9 cellular contexts compared by ENCODE assay signal in the genomic region with DNA sequence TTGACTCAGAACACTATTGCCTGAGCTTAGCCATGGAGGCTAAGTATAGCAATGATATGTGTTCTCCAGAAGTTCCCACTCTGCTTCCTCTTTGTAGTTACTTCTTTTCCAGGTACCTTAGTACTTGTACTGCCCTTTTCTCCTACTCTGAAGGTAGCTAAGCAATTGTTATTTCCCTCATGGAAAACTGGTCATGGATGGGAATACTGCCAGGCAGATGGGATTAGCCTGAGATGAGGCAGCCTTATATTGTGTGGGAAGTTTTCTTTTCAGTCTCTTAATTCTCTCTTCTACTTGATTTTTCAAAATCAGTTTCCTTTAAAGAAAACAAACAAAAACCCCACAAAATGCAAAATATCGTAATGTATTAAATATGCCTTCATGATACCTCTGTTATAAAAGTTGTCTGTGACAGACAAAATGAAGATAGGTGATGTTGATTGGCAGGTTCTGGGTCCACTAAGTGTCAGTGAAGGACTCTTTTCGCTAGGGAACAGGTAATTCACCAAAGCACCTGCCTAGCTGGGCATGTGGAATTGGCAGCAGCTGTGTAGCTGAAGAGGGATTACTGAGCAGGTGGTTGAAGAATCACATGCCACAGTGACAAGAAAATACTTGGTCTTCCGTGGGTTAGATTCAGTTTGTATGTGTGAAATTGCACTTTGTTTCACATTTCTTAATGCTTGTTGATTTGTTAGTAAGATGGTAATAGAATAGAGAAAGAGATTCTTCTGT. TPM values are rescaled to one million over a fixed set of nuclear protein-coding genes. Genes with fewer than 3 reads are reported as not detected.
A peak's percentile ranks its signal among the peaks of the same experiment; 100 is the strongest.
DNase-seq lines count a peak whose midpoint lies in the region; ATAC-seq, FAIRE-seq and TF ChIP-seq lines count a peak whose summit lies in the region.
"Had no signal": no experiment of that assay in that cellular context is flagged by ENCODE, and none has a peak within 500 bp of the region (broad histone marks: within the 10 kb centered on the region; RNA-seq: fewer than 3 reads in every experiment).

No MANE protein-coding gene starts in this region.

- POLR2A ChIA-PET in activated CD8-positive, alpha-beta T cell treated with anti-CD3 and anti-CD28 coated beads for 36 hours (lab: Charles Lee): interaction anchor here (1.5 kb wide), 1 partner anchor 14 kb away, joined by 6 read pairs; no protein-coding TSS in a partner anchor

- intact Hi-C loops in activated CD8-positive, alpha-beta T cell treated with anti-CD3 and anti-CD28 coated beads for 36 hours (cut with micrococcal nuclease): no loop called here

- no peaks in the 10 kb centered on the region for H3K27me3 ChIP-seq in Loucy (ENCODE audit: insufficient read depth, low read length, poor library complexity, severe bottlenecking)
- H3K27me3 ChIP-seq: esophagus muscularis mucosa had no signal

- no peak overlapping the region for H2AFZ ChIP-seq in Loucy (ENCODE audit: low read length)

- peaks cover 67% of the 10 kb centered on the region for H3K4me1 Mint-ChIP-seq in activated CD8-positive, alpha-beta T cell treated with anti-CD3 and anti-CD28 coated beads for 36 hours (ENCODE audit: low read depth)
- peaks cover 61% of the 10 kb centered on the region for H3K4me1 Mint-ChIP-seq in mesothelial cell of epicardium

- no peak for TF ChIP-seq CTCF in D721Med (IDR thresholded peaks at IDR 0.05; ENCODE audit: insufficient read depth, missing control alignments)
- TF ChIP-seq CTCF in Loucy (conservative IDR thresholded peaks at IDR 0.05; ENCODE audit: low read length): no peak
- TF ChIP-seq CTCF in activated CD8-positive, alpha-beta T cell treated with anti-CD3 and anti-CD28 coated beads for 36 hours (IDR thresholded peaks at IDR 0.05): no peak
- no peak for TF ChIP-seq CTCF in mesothelial cell of epicardium (IDR thresholded peaks at IDR 0.05; ENCODE audit: unreplicated experiment)

- H3K36me3 Mint-ChIP-seq in activated CD8-positive, alpha-beta T cell treated with anti-CD3 and anti-CD28 coated beads for 36 hours (ENCODE audit: low read depth): peaks cover 43% of the 10 kb centered on the region
- H3K36me3 Mint-ChIP-seq in mesothelial cell of epicardium: peaks cover 10% of the 10 kb centered on the region

- peak overlapping the region; percentile 83 for H3K4me2 ChIP-seq in Loucy (ENCODE audit: low read depth, low read length, poor library complexity, severe bottlenecking)

- CTCF ChIA-PET in activated CD8-positive, alpha-beta T cell treated with anti-CD3 and anti-CD28 coated beads for 36 hours (lab: Charles Lee): no interaction called here

- H3K9ac ChIP-seq in Loucy (ENCODE audit: low read depth, low read length, poor library complexity, severe bottlenecking): peak overlapping the region; percentile 35

- no peaks in the 10 kb centered on the region for H3K27me3 Mint-ChIP-seq in activated CD8-positive, alpha-beta T cell treated with anti-CD3 and anti-CD28 coated beads for 36 hours
- H3K27me3 Mint-ChIP-seq in mesothelial cell of epicardium (ENCODE audit: low read depth): no peaks in the 10 kb centered on the region

- H3K27ac Mint-ChIP-seq in activated CD8-positive, alpha-beta T cell treated with anti-CD3 and anti-CD28 coated beads for 36 hours: peak overlapping the region; percentile 27
- peak overlapping the region; percentile 70 for H3K27ac Mint-ChIP-seq in mesothelial cell of epicardium

- H3K9me2 ChIP-seq in Loucy (replicated peaks; ENCODE audit: low read depth, low read length): no peaks in the 10 kb centered on the region

- DNase-seq in D721Med (ENCODE audit: insufficient read length, low spot score) (no peak), mesothelial cell of epicardium (ENCODE audit: low spot score in 2 of 2, unreplicated experiment in 2 of 2) (no peak), NCI-H446 treated with DMSO at 0.1 percent for 48 hours (lab: John Stamatoyannopoulos, UW) (no peak), cerebellar nuclear complex (lab: John Stamatoyannopoulos, UW) (no peak), GM19238 (ENCODE audit: insufficient read length, low spot score) (no peak)
- no peak for DNase-seq in activated CD8-positive, alpha-beta T cell treated with anti-CD3 and anti-CD28 coated beads for 36 hours

- H3K9me3 Mint-ChIP-seq in activated CD8-positive, alpha-beta T cell treated with anti-CD3 and anti-CD28 coated beads for 36 hours: no peaks in the 10 kb centered on the region
- H3K9me3 Mint-ChIP-seq in mesothelial cell of epicardium: no peaks in the 10 kb centered on the region

- no peaks in the 10 kb centered on the region for H3K9me3 ChIP-seq in Loucy (ENCODE audit: insufficient read depth, low read depth, low read length)
- H3K9me3 ChIP-seq: esophagus muscularis mucosa had no signal

- peak overlapping the region; percentile 78 for H3K4me3 ChIP-seq in Loucy (ENCODE audit: low read length, poor library complexity, severe bottlenecking)
- H3K4me3 ChIP-seq: esophagus muscularis mucosa had no signal

- peaks cover 62% of the 10 kb centered on the region for H4K20me1 ChIP-seq in Loucy (ENCODE audit: insufficient read depth, low read length, poor library complexity, severe bottlenecking)

- peaks cover 56% of the 10 kb centered on the region for H3K4me1 ChIP-seq in Loucy (ENCODE audit: insufficient read depth, low read length, poor library complexity, severe bottlenecking)

- H3F3A ChIP-seq in Loucy (ENCODE audit: low read depth): no peaks in the 10 kb centered on the region

- no peaks in the 10 kb centered on the region for H3K36me3 ChIP-seq in Loucy (ENCODE audit: insufficient read depth, low read length)
- H3K36me3 ChIP-seq: esophagus muscularis mucosa had no signal

- no peak for ATAC-seq in activated CD8-positive, alpha-beta T cell treated with anti-CD3 and anti-CD28 coated beads for 36 hours
- no peak for ATAC-seq in GM18502 (IDR thresholded peaks at IDR 0.05; ENCODE audit: poor library complexity, unreplicated experiment)

- FAIRE-seq in D721Med (lab: Jason Lieb, UNC): peak; percentile 60

- H3K79me2 ChIP-seq in Loucy (ENCODE audit: insufficient read depth, low read length): peaks cover 89% of the 10 kb centered on the region

- no peak overlapping the region for H3K4me3 Mint-ChIP-seq in activated CD8-positive, alpha-beta T cell treated with anti-CD3 and anti-CD28 coated beads for 36 hours
- H3K4me3 Mint-ChIP-seq in mesothelial cell of epicardium: no peak overlapping the region

RNA-seq across cellular contexts. Expression of a gene that starts 4.1 kb away (rescaled TPM):
- 10 to 100 TPM; 37.2 to 39.6 TPM for total RNA-seq in activated CD8-positive, alpha-beta T cell treated with anti-CD3 and anti-CD28 coated beads for 36 hours
- total RNA-seq in mesothelial cell of epicardium: 75.4 to 77.1 TPM (median 76.0 TPM) in 3 replicates
